1 cellular context compared by ENCODE assay signal in genomic region chr13:48010698-48011097, GRCh38.
TF ChIP-seq lines count a peak whose summit lies in the region.

No MANE protein-coding gene starts in this region.

TF ChIP-seq in K562, 482 proteins besides CTCF, POLR2A, EP300 and RAD21:
- no peak for TF ChIP-seq CHD7 (IDR thresholded peaks at IDR 0.05; ENCODE audit: low read depth, low read length)
- no peak for TF ChIP-seq PYGO2 (tag; IDR thresholded peaks at IDR 0.05)
- peak; percentile 39; the same call in 1 of the 2 replicates for TF ChIP-seq ZNF316 (IDR thresholded peaks at IDR 0.05)
- TF ChIP-seq C11orf30 (IDR thresholded peaks at IDR 0.05; ENCODE audit: low read depth), result 0 out of 2 replicates have a peak, but pooled peaks have one; percentile 7
- TF ChIP-seq MAFK (IDR thresholded peaks at IDR 0.05; ENCODE audit: low read length), result peak; percentile 26; the same call in 1 of the 2 replicates
TF ChIP-seq in K562: peak in this region for 3.
